Comparison of ENCODE assay signal across 8 cellular contexts in genomic region chr3:27633224-27633545, GRCh38.
DNase-seq lines count a peak whose midpoint lies in the region; ATAC-seq and TF ChIP-seq lines count a peak whose summit lies in the region.

No MANE protein-coding gene starts in this region.

- H3K4me3 ChIP-seq in AG10803 (ENCODE audit: low read length) = peak overlapping the region; percentile 65

- ATAC-seq in GM19023 (IDR thresholded peaks at IDR 0.05; ENCODE audit: unreplicated experiment) = peak; percentile 24
- peak; percentile 27 for ATAC-seq in HG03196 (IDR thresholded peaks at IDR 0.05; ENCODE audit: unreplicated experiment)
- ATAC-seq in omental fat pad (ENCODE audit: low FRiP score) = peak; percentile 39

- TF ChIP-seq CTCF in AG10803 (conservative IDR thresholded peaks at IDR 0.05; ENCODE audit: low read length) = no peak
- no peak for TF ChIP-seq CTCF in omental fat pad (IDR thresholded peaks at IDR 0.05)

- peak; percentile 70 for DNase-seq in AG10803 (ENCODE audit: low read depth)
- DNase-seq in SW480 (ENCODE audit: low spot score) = peak; percentile 43
- DNase-seq in fibroblast of gingiva (ENCODE audit: low read depth) = peak; percentile 56
- no peak for DNase-seq in omental fat pad (ENCODE audit: low spot score)
- DNase-seq in GM19238 (ENCODE audit: insufficient read length, low spot score) = no peak
- no peak for DNase-seq in islet precursor cell

Comparison
In these comparisons a context has a peak if more than half of its experiments do, and no peak if none do; other contexts are left out.
1. DNase-seq: peak in AG10803 (single experiment), SW480 (single experiment) and fibroblast of gingiva (single experiment); none in omental fat pad (single experiment), GM19238 (single experiment) and islet precursor cell (single experiment).
2. Peak in every context shown above with its lines, with median percentiles within 50 percentile points of each other: ATAC-seq.